21 cellular contexts compared by ENCODE assay signal in genomic region chr3:106611123-106611522, GRCh38.
DNase-seq lines count a peak whose midpoint lies in the region; ATAC-seq and TF ChIP-seq lines count a peak whose summit lies in the region.
"Had no signal": no experiment of that assay in that cellular context is flagged by ENCODE, and none has a peak within 500 bp of the region (broad histone marks: within the 10 kb centered on the region; RNA-seq: fewer than 3 reads in every experiment).

No MANE protein-coding gene starts in this region.

- H3K27me3 ChIP-seq in breast epithelium, result no peaks in the 10 kb centered on the region
- no peaks in the 10 kb centered on the region for H3K27me3 ChIP-seq in lower lobe of right lung (ENCODE audit: low read depth)
- H3K27me3 ChIP-seq: BLaER1 treated with 17β-estradiol and CSF1 and Interleukin-3, amounts not matched to agents 10 nM and 100 nM had no signal

- intact Hi-C loops in MCF 10A (cut with micrococcal nuclease) (no loop called here), breast epithelium (cut with DNase I; ENCODE audit: low total_unique reads) (no loop called here), lower lobe of right lung (cut with DNase I) (no loop called here)

- DNase-seq in MCF 10A (ENCODE audit: unreplicated experiment) (no peak), breast epithelium (ENCODE audit: low spot score in 2 of 2) (no peak), mesothelial cell of epicardium (ENCODE audit: low spot score in 2 of 2, unreplicated experiment in 2 of 2) (no peak), SIG-M5 treated with dmso at 0.1 percent for 504 hours (lab: John Stamatoyannopoulos, UW; ENCODE audit: unreplicated experiment) (no peak), T1000 (lab: John Stamatoyannopoulos, UW) (no peak), lower lobe of right lung (no peak)
- DNase-seq in activated naive CD8-positive, alpha-beta T cell treated with anti-CD3 and anti-CD28 coated beads, Interleukin-2, amount 50 U/mL, for 24 hours, result no peak
- no peak for DNase-seq in NK-92 treated with Interleukin-12 subunit alpha and Interleukin-12 subunit beta, amount 100 ng/mL, for 24 hours (lab: John Stamatoyannopoulos, UW)
- DNase-seq: CD8-positive, alpha-beta T cell; KG1; MV-4-11; NCI-H1694 treated with DMSO at 0.1 percent for 48 hours; NCI-H2107; NCI-H2227 treated with DMSO at 0.1 percent for 48 hours; NCI-H510A treated with DMSO at 0.1 percent for 48 hours; NCI-H774; RPMI8226; SHP77 treated with DMSO at 0.1 percent for 48 hours had no signal

- peaks cover 22% of the 10 kb centered on the region for H3K4me1 Mint-ChIP-seq in MCF 10A (ENCODE audit: insufficient read depth, unreplicated experiment)
- peaks cover 34% of the 10 kb centered on the region for H3K4me1 Mint-ChIP-seq in activated naive CD8-positive, alpha-beta T cell treated with anti-CD3 and anti-CD28 coated beads, Interleukin-2, amount 50 U/mL, for 24 hours
- H3K4me1 Mint-ChIP-seq in mesothelial cell of epicardium, result peaks cover 31% of the 10 kb centered on the region

- H3K27ac ChIP-seq in breast epithelium (no peak overlapping the region), lower lobe of right lung (no peak overlapping the region)
- H3K27ac ChIP-seq: BLaER1 treated with 17β-estradiol and CSF1 and Interleukin-3, amounts not matched to agents 10 nM and 100 nM had no signal

- no peaks in the 10 kb centered on the region for H3K36me3 Mint-ChIP-seq in MCF 10A (ENCODE audit: insufficient read depth, unreplicated experiment)
- peaks cover 29% of the 10 kb centered on the region for H3K36me3 Mint-ChIP-seq in activated naive CD8-positive, alpha-beta T cell treated with anti-CD3 and anti-CD28 coated beads, Interleukin-2, amount 50 U/mL, for 24 hours (ENCODE audit: low read depth)
- peaks cover 16% of the 10 kb centered on the region for H3K36me3 Mint-ChIP-seq in mesothelial cell of epicardium
- H3K36me3 Mint-ChIP-seq: CD8-positive, alpha-beta T cell had no signal

- H3K9me3 Mint-ChIP-seq in MCF 10A (ENCODE audit: unreplicated experiment) (no peaks in the 10 kb centered on the region), mesothelial cell of epicardium (peaks cover 22% of the 10 kb centered on the region)
- peaks cover 25% of the 10 kb centered on the region for H3K9me3 Mint-ChIP-seq in activated naive CD8-positive, alpha-beta T cell treated with anti-CD3 and anti-CD28 coated beads, Interleukin-2, amount 50 U/mL, for 24 hours

- H3K9me3 ChIP-seq in breast epithelium, result no peaks in the 10 kb centered on the region
- peaks cover 6% of the 10 kb centered on the region for H3K9me3 ChIP-seq in lower lobe of right lung

- BruUV-seq in MCF 10A (replicated peaks; lab: Mats Ljungman, UMichigan), result no TSS peak

- peak overlapping the region; percentile 1 for H3K4me3 Mint-ChIP-seq in MCF 10A (ENCODE audit: unreplicated experiment)
- H3K4me3 Mint-ChIP-seq in activated naive CD8-positive, alpha-beta T cell treated with anti-CD3 and anti-CD28 coated beads, Interleukin-2, amount 50 U/mL, for 24 hours, result no peak overlapping the region
- no peak overlapping the region for H3K4me3 Mint-ChIP-seq in mesothelial cell of epicardium
- H3K4me3 Mint-ChIP-seq: CD8-positive, alpha-beta T cell had no signal

- CTCF ChIA-PET in MCF 10A (lab: Yijun Ruan, JAX), result interaction anchor here (0.6 to 3.1 kb wide), 2 partner anchors 453 to 567 kb away, joined by 3 to 13 read pairs; no protein-coding TSS in a partner anchor

- no peaks in the 10 kb centered on the region for H3K36me3 ChIP-seq in breast epithelium
- no peaks in the 10 kb centered on the region for H3K36me3 ChIP-seq in lower lobe of right lung
- H3K36me3 ChIP-seq: BLaER1 treated with 17β-estradiol and CSF1 and Interleukin-3, amounts not matched to agents 10 nM and 100 nM had no signal

- H3K27me3 Mint-ChIP-seq in MCF 10A (ENCODE audit: insufficient read depth, unreplicated experiment), result no peaks in the 10 kb centered on the region
- H3K27me3 Mint-ChIP-seq in activated naive CD8-positive, alpha-beta T cell treated with anti-CD3 and anti-CD28 coated beads, Interleukin-2, amount 50 U/mL, for 24 hours, result no peaks in the 10 kb centered on the region
- no peaks in the 10 kb centered on the region for H3K27me3 Mint-ChIP-seq in mesothelial cell of epicardium (ENCODE audit: low read depth)

- peak; percentile 73 for ATAC-seq in activated naive CD8-positive, alpha-beta T cell treated with anti-CD3 and anti-CD28 coated beads, Interleukin-2, amount 50 U/mL, for 24 hours
- ATAC-seq in lower lobe of right lung, result no peak
- ATAC-seq: A549; CD8-positive, alpha-beta T cell; GM12878 had no signal

- POLR2A ChIA-PET in MCF 10A (lab: Yijun Ruan, JAX), result interaction anchor here (0.6 kb wide), 1 partner anchor 654 kb away, joined by 3 read pairs; no protein-coding TSS in a partner anchor

- H3K4me3 ChIP-seq in breast epithelium (no peak overlapping the region), lower lobe of right lung (no peak overlapping the region)
- H3K4me3 ChIP-seq: A549; BLaER1 treated with 17β-estradiol and CSF1 and Interleukin-3, amounts not matched to agents 10 nM and 100 nM; GM12878 had no signal

- H3K4me1 ChIP-seq in breast epithelium (no peaks in the 10 kb centered on the region), lower lobe of right lung (no peaks in the 10 kb centered on the region)

- H3K27ac Mint-ChIP-seq in MCF 10A (ENCODE audit: low read depth, unreplicated experiment), result peak overlapping the region; percentile 65
- H3K27ac Mint-ChIP-seq in activated naive CD8-positive, alpha-beta T cell treated with anti-CD3 and anti-CD28 coated beads, Interleukin-2, amount 50 U/mL, for 24 hours, result peak overlapping the region; percentile 89
- H3K27ac Mint-ChIP-seq in mesothelial cell of epicardium, result peak overlapping the region; percentile 63
- H3K27ac Mint-ChIP-seq: CD8-positive, alpha-beta T cell had no signal

- no peak for TF ChIP-seq CTCF in MCF 10A (IDR thresholded peaks at IDR 0.05; ENCODE audit: unreplicated experiment)
- no peak for TF ChIP-seq CTCF in breast epithelium (IDR thresholded peaks at IDR 0.05)
- no peak for TF ChIP-seq CTCF in mesothelial cell of epicardium (IDR thresholded peaks at IDR 0.05; ENCODE audit: unreplicated experiment)
- no peak for TF ChIP-seq CTCF in lower lobe of right lung (IDR thresholded peaks at IDR 0.05)

- TF ChIP-seq POLR2A in breast epithelium (IDR thresholded peaks at IDR 0.05), result no peak
